In genomic region chr11:10294289-10294953, GRCh38 we compare ENCODE assay signal across 8 cellular contexts. TPM values are rescaled to one million over a fixed set of nuclear protein-coding genes. Genes with fewer than 3 reads are reported as not detected.
DNase-seq lines count a peak whose midpoint lies in the region; ATAC-seq and TF ChIP-seq lines count a peak whose summit lies in the region.

No MANE protein-coding gene starts in this region.

- no peaks in the 10 kb centered on the region for H3K27me3 Mint-ChIP-seq in MCF 10A (ENCODE audit: insufficient read depth, unreplicated experiment)

- peak overlapping the region; percentile 67 for H3K4me3 ChIP-seq in NB4 (ENCODE audit: low read depth, low read length)
- H3K4me3 ChIP-seq in skeletal muscle satellite cell (ENCODE audit: low read length) = peak overlapping the region; percentile 86

- TF ChIP-seq CTCF in NB4 (IDR thresholded peaks at IDR 0.05; ENCODE audit: low read depth, low read length) (no peak), MCF 10A (IDR thresholded peaks at IDR 0.05; ENCODE audit: unreplicated experiment) (no peak)

- TSS peak; percentile 56 for BruUV-seq in MCF 10A (replicated peaks; lab: Mats Ljungman, UMichigan)

- peak overlapping the region; percentile 44 for H3K27ac Mint-ChIP-seq in MCF 10A (ENCODE audit: low read depth, unreplicated experiment)

- peak overlapping the region; percentile 95 for H3K4me2 ChIP-seq in skeletal muscle satellite cell (ENCODE audit: low read length)

- H3K27me3 ChIP-seq in skeletal muscle satellite cell (ENCODE audit: control insufficient read depth, insufficient read depth, low read length) = no peaks in the 10 kb centered on the region

- intact Hi-C loops in MCF 10A (cut with micrococcal nuclease) = no loop called here

- H3K4me1 ChIP-seq in ES-I3 (ENCODE audit: insufficient read depth, low read length) (peaks cover 18% of the 10 kb centered on the region), skeletal muscle satellite cell (ENCODE audit: control insufficient read depth, insufficient read depth, low read length) (peaks cover 32% of the 10 kb centered on the region)

- no peaks in the 10 kb centered on the region for H3K36me3 ChIP-seq in ES-I3 (ENCODE audit: insufficient read depth, low read length)
- H3K36me3 ChIP-seq in skeletal muscle satellite cell (ENCODE audit: insufficient read depth, low read length) = peaks cover 8% of the 10 kb centered on the region

- H3K9me3 Mint-ChIP-seq in MCF 10A (ENCODE audit: unreplicated experiment) = no peaks in the 10 kb centered on the region

- ATAC-seq in HG02884 (IDR thresholded peaks at IDR 0.05; ENCODE audit: unreplicated experiment) = no peak

- H3K4me3 Mint-ChIP-seq in MCF 10A (ENCODE audit: unreplicated experiment) = peak overlapping the region; percentile 72

- H3K9ac ChIP-seq in ES-I3 (ENCODE audit: low read depth, low read length) = peak overlapping the region; percentile 73
- peak overlapping the region; percentile 92 for H3K9ac ChIP-seq in skeletal muscle satellite cell (ENCODE audit: low read depth, low read length)

- peak; percentile 51 for DNase-seq in NB4 (ENCODE audit: low read depth)
- peak; percentile 75 for DNase-seq in MCF 10A (ENCODE audit: unreplicated experiment)
- DNase-seq in iPS-NIHi11 (ENCODE audit: low spot score) = peak; percentile 48
- no peak for DNase-seq in NCI-H1092 (lab: John Stamatoyannopoulos, UW)
- no peak for DNase-seq in NCI-H187 treated with DMSO at 0.1 percent for 48 hours (lab: John Stamatoyannopoulos, UW)

- peaks cover 25% of the 10 kb centered on the region for H3K4me1 Mint-ChIP-seq in MCF 10A (ENCODE audit: insufficient read depth, unreplicated experiment)

- H3K36me3 Mint-ChIP-seq in MCF 10A (ENCODE audit: insufficient read depth, unreplicated experiment) = peaks cover 5% of the 10 kb centered on the region

- POLR2A ChIA-PET in MCF 10A (lab: Yijun Ruan, JAX) = interaction anchor here (0.6 to 8.5 kb wide), 7 partner anchors 11 to 726 kb away, joined by 3 to 217 read pairs (median 5); partner anchors contain the start of genes ADM and WEE1

- H3K9me3 ChIP-seq in ES-I3 (ENCODE audit: control insufficient read depth, insufficient read depth, low read length) (no peaks in the 10 kb centered on the region), skeletal muscle satellite cell (replicated peaks; ENCODE audit: low read length) (no peaks in the 10 kb centered on the region)

- CTCF ChIA-PET in MCF 10A (lab: Yijun Ruan, JAX) = interaction anchor here (2.2 kb wide), 1 partner anchor 12 kb away, joined by 10 read pairs; no protein-coding TSS in a partner anchor

- TF ChIP-seq POLR2A in NB4 (IDR thresholded peaks at IDR 0.05; ENCODE audit: extremely low read depth, insufficient read length) = peak; percentile 45

RNA-seq across cellular contexts. Expression of gene SBF2, which starts 0.4 kb away (rescaled TPM):
- 28.3 and 28.7 TPM in 2 replicates for total RNA-seq in MCF 10A (2022)
- total RNA-seq in skeletal muscle satellite cell (2012; rRNA removed) = 24.5 and 28.9 TPM in 2 replicates

RNA-seq across cellular contexts. Expression of gene ADM, which starts 10.5 kb away (rescaled TPM):
- total RNA-seq in MCF 10A (2022) = 8.7 and 10.6 TPM in 2 replicates
- total RNA-seq in skeletal muscle satellite cell (2012; rRNA removed) = 183 and 196 TPM in 2 replicates

Comparison
In these comparisons a context has a peak if more than half of its experiments do, and no peak if none do; other contexts are left out.
1. DNase-seq: peak in NB4 (single experiment), MCF 10A (single experiment) and iPS-NIHi11 (single experiment); none in NCI-H1092 (single experiment) and NCI-H187 treated with DMSO at 0.1 percent for 48 hours (single experiment).